Comparison of ENCODE assay signal across 33 cellular contexts in the genomic region with DNA sequence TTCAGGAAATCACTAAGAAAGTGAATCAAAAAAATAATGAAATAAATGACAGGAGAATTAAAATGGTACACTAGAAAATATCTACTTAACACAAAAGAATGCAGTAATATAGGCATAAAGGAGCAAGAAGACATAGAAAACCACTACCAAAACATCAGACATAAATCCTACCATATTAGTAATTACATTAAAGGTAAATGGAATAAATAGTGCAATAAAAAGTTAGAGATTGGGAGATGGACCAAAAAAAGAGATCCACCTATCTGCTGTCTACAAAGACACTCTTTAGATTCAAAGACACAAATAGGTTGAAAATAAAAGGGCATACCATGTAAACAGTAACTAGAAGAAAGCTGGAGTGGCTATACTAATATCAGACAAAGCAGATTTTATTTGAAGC.
"Had no signal": no experiment of that assay in that cellular context is flagged by ENCODE, and none has a peak within 500 bp of the region (broad histone marks: within the 10 kb centered on the region; RNA-seq: fewer than 3 reads in every experiment).

No MANE protein-coding gene starts in this region.

- H3K27ac ChIP-seq: adrenal gland, ascending aorta, body of pancreas, brain microvascular endothelial cell, breast epithelium, cardiac muscle cell had no signal

- H3K36me3 ChIP-seq: adrenal gland, ascending aorta, brain microvascular endothelial cell, breast epithelium, cardiac muscle cell had no signal

- H3K27me3 ChIP-seq: adrenal gland, ascending aorta, body of pancreas, brain microvascular endothelial cell, breast epithelium, cardiac muscle cell had no signal

- H3K9me3 ChIP-seq: adrenal gland, ascending aorta had no signal

- H3K4me1 ChIP-seq: adrenal gland, ascending aorta, body of pancreas, breast epithelium had no signal

- DNase-seq: activated effector memory CD4-positive, alpha-beta T cell treated with anti-CD3 and anti-CD28 coated beads, Interleukin-2, amount 50 U/mL, for 16 hours; activated effector memory CD4-positive, alpha-beta T cell treated with Interleukin-2 at 50 U/mL for 16 hours; activated gamma-delta T cell; activated gamma-delta T cell treated with Interleukin-2 at 50 U/mL for 16 hours; activated naive CD4-positive, alpha-beta T cell; activated naive CD4-positive, alpha-beta T cell treated with anti-CD3 and anti-CD28 coated beads for 36 hours; activated naive CD4-positive, alpha-beta T cell treated with anti-CD3 and anti-CD28 coated beads, Interleukin-2, amount 10 ng/mL, durations not matched to agents 7 days and 5 days; activated naive CD4-positive, alpha-beta T cell treated with anti-CD3 and anti-CD28 coated beads, Interleukin-2, amount 50 U/mL, for 16 hours; activated naive CD4-positive, alpha-beta T cell treated with Interleukin-2 at 50 U/mL for 16 hours; activated naive CD8-positive, alpha-beta T cell treated with anti-CD3 and anti-CD28 coated beads for 36 hours; activated naive CD8-positive, alpha-beta T cell treated with anti-CD3 and anti-CD28 coated beads, Interleukin-2, amount 10 ng/mL, durations not matched to agents 7 days and 5 days; activated naive CD8-positive, alpha-beta T cell treated with anti-CD3 and anti-CD28 coated beads, Interleukin-2, amount 50 U/mL, for 24 hours; activated T-cell treated with anti-CD3 and anti-CD28 coated beads, Interleukin-2, amount 50 U/mL, for 24 hours; activated T-cell treated with anti-CD3 and anti-CD28 coated beads, Interleukin-2, amount 50 U/mL, for 4 hours; activated T-cell treated with anti-CD3 and anti-CD28 coated beads, Interleukin-2, amount 50 U/mL, for 48 hours; activated T-cell treated with anti-CD3 and anti-CD28 coated beads, Interleukin-2, amount 50 U/mL, for 72 hours; adrenal gland; amniotic stem cell; amygdala; anterior cingulate cortex; aorta; body of pancreas; brain microvascular endothelial cell; caudate nucleus; central memory CD4-positive, alpha-beta T cell; cerebellar nuclear complex had no signal

- FAIRE-seq: astrocyte, bronchial epithelial cell had no signal

- H3K4me3 ChIP-seq: adrenal gland, ascending aorta, body of pancreas, breast epithelium, cardiac muscle cell had no signal

- ATAC-seq: activated naive CD4-positive, alpha-beta T cell treated with anti-CD3 and anti-CD28 coated beads, Interleukin-2, amount 50 U/mL, for 72 hours; activated naive CD8-positive, alpha-beta T cell treated with anti-CD3 and anti-CD28 coated beads, Interleukin-2, amount 50 U/mL, for 24 hours; activated T-cell treated with anti-CD3 and anti-CD28 coated beads, Interleukin-2, amount 50 U/mL, for 4 hours; activated T-cell treated with anti-CD3 and anti-CD28 coated beads, Interleukin-2, amount 50 U/mL, for 72 hours; activated T-helper 17 cell treated with anti-CD3 and anti-CD28 coated beads, Interleukin-2, amount 50 U/mL, for 72 hours; body of pancreas had no signal
